Comparison of ENCODE assay signal across 10 cellular contexts in genomic region chr11:121465709-121466062, GRCh38. TPM values are rescaled to one million over a fixed set of nuclear protein-coding genes. Genes with fewer than 3 reads are reported as not detected.
DNase-seq lines count a peak whose midpoint lies in the region; ATAC-seq and TF ChIP-seq lines count a peak whose summit lies in the region.
"Had no signal": no experiment of that assay in that cellular context is flagged by ENCODE, and none has a peak within 500 bp of the region (broad histone marks: within the 10 kb centered on the region; RNA-seq: fewer than 3 reads in every experiment).

No MANE protein-coding gene starts in this region.

- H3K9me2 ChIP-seq in SU-DHL-6 (replicated peaks; ENCODE audit: insufficient read depth, low read length), result no peaks in the 10 kb centered on the region

- TF ChIP-seq EP300 in esophagus muscularis mucosa (IDR thresholded peaks at IDR 0.05), result no peak

- H3K36me3 ChIP-seq in GM06990 (ENCODE audit: control insufficient read depth, insufficient read depth, low read length), result peaks cover 4% of the 10 kb centered on the region
- H3K36me3 ChIP-seq in SU-DHL-6 (ENCODE audit: low read length), result peaks cover 16% of the 10 kb centered on the region; the same call in 1 of the 2 replicates
- no peaks in the 10 kb centered on the region for H3K36me3 ChIP-seq in esophagus muscularis mucosa

- H3K9me3 ChIP-seq in SU-DHL-6 (ENCODE audit: insufficient read depth, low read length), result no peaks in the 10 kb centered on the region
- no peaks in the 10 kb centered on the region for H3K9me3 ChIP-seq in esophagus muscularis mucosa

- DNase-seq in GM06990 (ENCODE audit: extremely low read depth, insufficient read length) (no peak), esophagus muscularis mucosa (ENCODE audit: extremely low spot score) (no peak), NCI-H524 treated with DMSO at 0.1 percent for 48 hours (lab: John Stamatoyannopoulos, UW) (no peak), GM19238 (ENCODE audit: insufficient read length, low spot score) (no peak), GM20000 (ENCODE audit: low spot score) (no peak)
- DNase-seq: aorta, NCI-H1930 had no signal

- peaks cover 100% of the 10 kb centered on the region for H3K79me2 ChIP-seq in SU-DHL-6 (ENCODE audit: insufficient read depth, low read length)

- peak; percentile 7 for TF ChIP-seq CTCF in GM06990 (IDR thresholded peaks at IDR 0.05; ENCODE audit: insufficient read depth, low read length, poor library complexity, severe bottlenecking)
- TF ChIP-seq CTCF in SU-DHL-6 (IDR thresholded peaks at IDR 0.05; ENCODE audit: insufficient read depth, low read length, poor library complexity, severe bottlenecking), result no peak
- TF ChIP-seq CTCF in esophagus muscularis mucosa (IDR thresholded peaks at IDR 0.05), result no peak
- no peak for TF ChIP-seq CTCF in GM20000 (IDR thresholded peaks at IDR 0.05; ENCODE audit: extremely low read depth, missing control alignments)

- intact Hi-C loops in esophagus muscularis mucosa (cut with DNase I), result no loop called here

- ATAC-seq in GM21529 (IDR thresholded peaks at IDR 0.05; ENCODE audit: unreplicated experiment), result no peak

- H3K4me2 ChIP-seq in SU-DHL-6 (ENCODE audit: low read depth, low read length, poor library complexity, severe bottlenecking), result peak overlapping the region; percentile 96

- H3K4me3 ChIP-seq in GM06990 (replicated peaks; ENCODE audit: low read depth, low read length) (peak overlapping the region; percentile 19), SU-DHL-6 (ENCODE audit: insufficient read depth, low read length, poor library complexity, severe bottlenecking) (peak overlapping the region; percentile 36), esophagus muscularis mucosa (no peak overlapping the region), skin epidermis (no peak overlapping the region)

- peak overlapping the region; percentile 49 for H3K9ac ChIP-seq in SU-DHL-6 (ENCODE audit: low read length)

- H3K27ac ChIP-seq in SU-DHL-6 (ENCODE audit: low read depth, low read length), result peak overlapping the region; percentile 98
- peak overlapping the region; percentile 76 to 83 (median 80) for H3K27ac ChIP-seq in esophagus muscularis mucosa (replicated peaks in 1 of 4)
- peak overlapping the region in 19 of 21 experiments; percentile 13 to 79 (median 38) for H3K27ac ChIP-seq in skin epidermis

- H4K20me1 ChIP-seq in SU-DHL-6 (ENCODE audit: low read depth, low read length), result peaks cover 13% of the 10 kb centered on the region

- H3K4me1 ChIP-seq in esophagus muscularis mucosa, result peaks cover 30 to 57% (median 54%) of the 10 kb centered on the region in 4 donors

- no peak for TF ChIP-seq POLR2A in esophagus muscularis mucosa (IDR thresholded peaks at IDR 0.05; ENCODE audit: low read depth)

- peaks cover 69% of the 10 kb centered on the region for H3F3A ChIP-seq in SU-DHL-6 (ENCODE audit: insufficient read depth)

- H2AFZ ChIP-seq in SU-DHL-6 (ENCODE audit: low read depth, low read length, severe bottlenecking), result no peak overlapping the region

- 73% methylated on average over 8 of the region's 8 CpGs for WGBS in esophagus muscularis mucosa

- H3K27me3 ChIP-seq in GM06990 (replicated peaks; ENCODE audit: control insufficient read depth, insufficient read depth, low read length) (no peaks in the 10 kb centered on the region), SU-DHL-6 (ENCODE audit: low read length) (no peaks in the 10 kb centered on the region), esophagus muscularis mucosa (no peaks in the 10 kb centered on the region)

RNA-seq across cellular contexts. Expression of gene SORL1, which starts 13.6 kb away (rescaled TPM):
- 10 to 100 TPM in 1 of 4 donors, 1 to 10 TPM in 3; 3.0 to 12.3 (median 8.1) TPM for total RNA-seq in esophagus muscularis mucosa

Comparison
In these comparisons a context has a peak if more than half of its experiments do, and no peak if none do; other contexts are left out.
1. H3K4me3 ChIP-seq: peak in GM06990 (single experiment) and SU-DHL-6 (single experiment); none in esophagus muscularis mucosa (0 of 4) and skin epidermis (0 of 7).
2. H3K27ac ChIP-seq: peak in every context shown above with its lines; median percentile 98 in SU-DHL-6; 80 in esophagus muscularis mucosa; 38 in skin epidermis.